Comparison of ENCODE assay signal across 8 cellular contexts in genomic region chr5:134647750-134648424, GRCh38. TPM values are rescaled to one million over a fixed set of nuclear protein-coding genes. Genes with fewer than 3 reads are reported as not detected.
A peak's percentile ranks its signal among the peaks of the same experiment; 100 is the strongest.
DNase-seq lines count a peak whose midpoint lies in the region; ATAC-seq and TF ChIP-seq lines count a peak whose summit lies in the region.

No MANE protein-coding gene starts in this region.

- H4K20me1 ChIP-seq in GM23248 (ENCODE audit: insufficient read depth): no peaks in the 10 kb centered on the region; the same call in none of the 2 replicates
- peaks cover 7% of the 10 kb centered on the region for H4K20me1 ChIP-seq in Loucy (ENCODE audit: insufficient read depth, low read length, poor library complexity, severe bottlenecking)
- H4K20me1 ChIP-seq in osteoblast (ENCODE audit: insufficient read depth, low read length): peaks cover 20% of the 10 kb centered on the region

- TF ChIP-seq CTCF in GM13976 (IDR thresholded peaks at IDR 0.05; ENCODE audit: borderline replicate concordance, control extremely low read depth, extremely low read depth, insufficient read depth, missing control alignments): no peak
- no peak for TF ChIP-seq CTCF in Loucy (conservative IDR thresholded peaks at IDR 0.05; ENCODE audit: low read length)
- TF ChIP-seq CTCF in foreskin keratinocyte (conservative IDR thresholded peaks at IDR 0.05): no peak
- TF ChIP-seq CTCF in osteoblast (IDR thresholded peaks at IDR 0.05; ENCODE audit: extremely low read depth, low read depth, low read length): no peak

- H3K4me2 ChIP-seq in GM23248 (ENCODE audit: unreplicated experiment) (peak overlapping the region; percentile 98), Loucy (ENCODE audit: low read depth, low read length, poor library complexity, severe bottlenecking) (peak overlapping the region; percentile 74), osteoblast (ENCODE audit: insufficient read depth, low read length) (peak overlapping the region; percentile 82)

- H3K79me2 ChIP-seq in GM23248 (ENCODE audit: insufficient read depth) (peaks cover 49% of the 10 kb centered on the region), Loucy (ENCODE audit: insufficient read depth, low read length) (peaks cover 32% of the 10 kb centered on the region), osteoblast (ENCODE audit: insufficient read depth, low read length) (peaks cover 42% of the 10 kb centered on the region)

- H3K27ac ChIP-seq in GM23248 (peak overlapping the region; percentile 98), foreskin keratinocyte (peak overlapping the region; percentile 84), osteoblast (ENCODE audit: low read depth, low read length) (peak overlapping the region; percentile 90)

- ATAC-seq in foreskin keratinocyte: peak; percentile 47

- peak overlapping the region; percentile 55 for H2AFZ ChIP-seq in GM23248
- H2AFZ ChIP-seq in Loucy (ENCODE audit: low read length): peak overlapping the region; percentile 96
- H2AFZ ChIP-seq in osteoblast (ENCODE audit: low read length): peak overlapping the region; percentile 59

- H3K4me1 ChIP-seq in GM23248 (ENCODE audit: insufficient read depth): peaks cover 15% of the 10 kb centered on the region
- H3K4me1 ChIP-seq in Loucy (ENCODE audit: insufficient read depth, low read length, poor library complexity, severe bottlenecking): peaks cover 11% of the 10 kb centered on the region
- peaks cover 4% of the 10 kb centered on the region for H3K4me1 ChIP-seq in foreskin keratinocyte
- H3K4me1 ChIP-seq in osteoblast (ENCODE audit: insufficient read depth, low read length): peaks cover 12% of the 10 kb centered on the region

- H3F3A ChIP-seq in GM23248 (ENCODE audit: insufficient read depth): peaks cover 31% of the 10 kb centered on the region
- peaks cover 5% of the 10 kb centered on the region; the same call in 1 of the 2 replicates for H3F3A ChIP-seq in Loucy (ENCODE audit: low read depth)

- H3K9me3 ChIP-seq in GM23248 (ENCODE audit: low read depth) (no peaks in the 10 kb centered on the region), Loucy (ENCODE audit: insufficient read depth, low read depth, low read length) (no peaks in the 10 kb centered on the region), osteoblast (ENCODE audit: low read depth, low read length) (no peaks in the 10 kb centered on the region)

- H3K9ac ChIP-seq in GM23248 (peak overlapping the region; percentile 97), Loucy (ENCODE audit: low read depth, low read length, poor library complexity, severe bottlenecking) (peak overlapping the region; percentile 97)

- H3K36me3 ChIP-seq in GM23248 (ENCODE audit: low read depth) (no peaks in the 10 kb centered on the region), Loucy (ENCODE audit: insufficient read depth, low read length) (no peaks in the 10 kb centered on the region), osteoblast (ENCODE audit: insufficient read depth, low read length) (peaks cover 4% of the 10 kb centered on the region)

- in situ Hi-C loops in GM13976 (cut with MboI; ENCODE audit: low sequenced_read_pairs, unreplicated experiment): no loop called here
- in situ Hi-C loops in GM23248 (cut with MboI): no loop called here

- no peaks in the 10 kb centered on the region for H3K9me2 ChIP-seq in GM23248 (ENCODE audit: insufficient read depth)
- H3K9me2 ChIP-seq in Loucy (replicated peaks; ENCODE audit: low read depth, low read length): no peaks in the 10 kb centered on the region

- H3K27me3 ChIP-seq in GM23248 (replicated peaks; ENCODE audit: insufficient read depth) (no peaks in the 10 kb centered on the region), Loucy (ENCODE audit: insufficient read depth, low read length, poor library complexity, severe bottlenecking) (no peaks in the 10 kb centered on the region), foreskin keratinocyte (no peaks in the 10 kb centered on the region), osteoblast (ENCODE audit: insufficient read depth, low read length) (no peaks in the 10 kb centered on the region)

- WGBS in GM23248 (ENCODE audit: low coverage in 1 of 2, low lambda C conversion rate in 2 of 2, missing lambda C conversion rate in 2 of 2), 2 experiments: 4% methylated on average over 15 of the region's 15 CpGs

- H3K4me3 ChIP-seq in GM23248 (peak overlapping the region; percentile 92), Loucy (ENCODE audit: low read length, poor library complexity, severe bottlenecking) (peak overlapping the region; percentile 96), osteoblast (ENCODE audit: insufficient read depth, low read length) (peak overlapping the region; percentile 100)

- peak; percentile 58 for DNase-seq in GM13976 (ENCODE audit: low spot score)
- peak; percentile 75 for DNase-seq in GM23248
- DNase-seq in activated T-cell treated with anti-CD3 and anti-CD28 coated beads for 48 hours (ENCODE audit: low read depth): peak; percentile 17
- peak; percentile 67 to 71 for DNase-seq in foreskin keratinocyte
- DNase-seq in osteoblast (ENCODE audit: insufficient read length, low spot score, missing footprints): peak; percentile 49
- no peak for DNase-seq in DMS114 treated with DMSO at 0.1 percent for 48 hours (lab: John Stamatoyannopoulos, UW; ENCODE audit: unreplicated experiment)
- DNase-seq in islet precursor cell: no peak

RNA-seq across cellular contexts. Expression of gene SEC24A, which starts 0.7 kb away (rescaled TPM):
- 32.0 and 41.7 TPM in 2 replicates for total RNA-seq in GM23248 (2014; rRNA removed; shearing (Covaris generic))
- 19.3 and 19.7 TPM in 2 replicates for polyA plus RNA-seq in GM23248 (2016; fragmentation: Nextera tagmentation; extraction: Ambion mirVana)
- 16.1 and 18.3 TPM in 2 replicates for total RNA-seq in foreskin keratinocyte
- polyA plus RNA-seq in foreskin keratinocyte: 3.4 and 3.8 TPM in 2 replicates
- 30.0 and 30.6 TPM in 2 replicates for total RNA-seq in osteoblast

RNA-seq across cellular contexts. Expression of gene SAR1B, which starts 15.3 kb away (rescaled TPM):
- 40.7 and 57.2 TPM in 2 replicates for total RNA-seq in GM23248 (2014; rRNA removed; shearing (Covaris generic))
- polyA plus RNA-seq in GM23248 (2016; fragmentation: Nextera tagmentation; extraction: Ambion mirVana) (87.4 and 89.2 TPM in 2 replicates), foreskin keratinocyte (29.7 and 34.5 TPM in 2 replicates)
- total RNA-seq in foreskin keratinocyte (41.3 and 43.2 TPM in 2 replicates), osteoblast (46.0 and 46.3 TPM in 2 replicates)

Comparison
In these comparisons a context has a peak if more than half of its experiments do, and no peak if none do; other contexts are left out.
1. DNase-seq: peak in GM13976 (single experiment), GM23248 (single experiment), activated T-cell treated with anti-CD3 and anti-CD28 coated beads for 48 hours (single experiment), foreskin keratinocyte (2 of 2) and osteoblast (single experiment); none in DMS114 treated with DMSO at 0.1 percent for 48 hours (single experiment) and islet precursor cell (single experiment).
2. Peak in every context shown above with its lines, with median percentiles within 50 percentile points of each other: H2AFZ ChIP-seq, H3K27ac ChIP-seq, H3K4me2 ChIP-seq and H3K4me3 ChIP-seq.